In the genomic region with DNA sequence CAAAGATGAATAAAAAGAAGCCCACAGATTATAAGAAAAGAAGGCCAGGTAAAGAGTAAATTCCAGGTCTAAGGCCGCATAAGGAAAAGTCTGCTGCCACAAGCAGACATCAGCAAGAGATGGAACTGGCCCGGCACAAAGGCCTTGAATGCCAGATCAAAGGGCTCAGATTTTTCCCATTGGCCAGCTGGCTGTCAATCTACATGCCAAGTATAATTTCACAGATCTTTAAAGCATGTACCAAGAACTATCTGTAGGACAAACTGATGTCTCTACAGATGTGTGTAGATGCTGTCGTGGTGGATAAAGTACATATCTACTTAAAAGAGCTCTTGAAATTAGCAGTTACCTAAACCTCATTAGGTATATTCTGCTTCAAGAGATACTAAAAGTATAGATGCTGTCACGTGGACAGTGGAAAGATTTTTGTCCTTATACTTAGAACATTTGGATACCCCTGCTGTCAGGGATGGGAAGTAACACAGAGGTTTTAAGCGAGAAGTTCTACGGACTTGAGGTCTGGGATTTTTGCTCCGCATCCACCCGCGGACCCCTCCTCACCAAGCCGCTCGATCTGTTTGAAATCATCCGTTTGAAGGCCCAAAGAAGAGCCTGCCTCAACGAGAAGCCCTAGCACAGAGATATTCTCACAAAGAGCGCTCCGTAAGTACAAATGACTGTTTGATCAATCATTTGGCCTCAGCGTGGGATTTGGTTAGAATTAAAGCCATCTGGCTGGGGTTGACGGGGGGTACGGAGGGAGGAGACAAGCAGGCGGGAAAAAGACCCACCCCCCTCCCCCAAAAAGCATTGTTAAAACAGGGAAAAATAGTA, we compare ENCODE assay signal across 1 cellular context.
TF ChIP-seq lines count a peak whose summit lies in the region.

No MANE protein-coding gene starts in this region.

TF ChIP-seq in IMR-90, 13 proteins besides CTCF, POLR2A, EP300 and RAD21:
- TF ChIP-seq, protein P1, sequence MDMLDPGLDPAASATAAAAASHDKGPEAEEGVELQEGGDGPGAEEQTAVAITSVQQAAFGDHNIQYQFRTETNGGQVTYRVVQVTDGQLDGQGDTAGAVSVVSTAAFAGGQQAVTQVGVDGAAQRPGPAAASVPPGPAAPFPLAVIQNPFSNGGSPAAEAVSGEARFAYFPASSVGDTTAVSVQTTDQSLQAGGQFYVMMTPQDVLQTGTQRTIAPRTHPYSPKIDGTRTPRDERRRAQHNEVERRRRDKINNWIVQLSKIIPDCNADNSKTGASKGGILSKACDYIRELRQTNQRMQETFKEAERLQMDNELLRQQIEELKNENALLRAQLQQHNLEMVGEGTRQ (IDR thresholded peaks at IDR 0.05; ENCODE audit: low read depth, low read length), result no peak
- no peak for TF ChIP-seq CEBPB (IDR thresholded peaks at IDR 0.05; ENCODE audit: low read depth, low read length)
- TF ChIP-seq BHLHE40 (IDR thresholded peaks at IDR 0.05; ENCODE audit: low read depth, low read length), result no peak
- TF ChIP-seq RCOR1 (IDR thresholded peaks at IDR 0.05; ENCODE audit: insufficient replicate concordance, low read length), result no peak
- TF ChIP-seq SMC3 (IDR thresholded peaks at IDR 0.05; ENCODE audit: low read depth, low read length), result no peak
- TF ChIP-seq FOS (IDR thresholded peaks at IDR 0.05; ENCODE audit: low read depth, low read length), result no peak
- TF ChIP-seq MXI1 (IDR thresholded peaks at IDR 0.05; ENCODE audit: borderline replicate concordance, low read depth, low read length), result no peak
- no peak for TF ChIP-seq MAZ (IDR thresholded peaks at IDR 0.05; ENCODE audit: borderline replicate concordance, low read depth, low read length)
- TF ChIP-seq CHD1 (IDR thresholded peaks at IDR 0.05; ENCODE audit: low read depth, low read length), result no peak
- TF ChIP-seq MAFK (IDR thresholded peaks at IDR 0.05; ENCODE audit: low read depth, low read length), result no peak
- TF ChIP-seq NFE2L2 (IDR thresholded peaks at IDR 0.05; ENCODE audit: low read depth, low read length), result no peak
